Comparison of ENCODE assay signal across 10 cellular contexts in genomic region chr22:35431483-35432205, GRCh38. TPM values are rescaled to one million over a fixed set of nuclear protein-coding genes. Genes with fewer than 3 reads are reported as not detected.
A peak's percentile ranks its signal among the peaks of the same experiment; 100 is the strongest.
DNase-seq lines count a peak whose midpoint lies in the region; ATAC-seq and TF ChIP-seq lines count a peak whose summit lies in the region.
"Had no signal": no experiment of that assay in that cellular context is flagged by ENCODE, and none has a peak within 500 bp of the region (broad histone marks: within the 10 kb centered on the region; RNA-seq: fewer than 3 reads in every experiment).

No MANE protein-coding gene starts in this region.

- no peak for ATAC-seq in left cardiac atrium

- TF ChIP-seq POLR2A in uterus (IDR thresholded peaks at IDR 0.05): no peak

- WGBS in endodermal cell (ENCODE audit: insufficient coverage in 1 of 2, insufficient read length in 1 of 2), 2 experiments: 92 to 97% methylated on average over 8 to 12 of the region's 12 CpGs

- peak overlapping the region; percentile 15 for H3K27ac Mint-ChIP-seq in endodermal cell
- no peak overlapping the region for H3K27ac Mint-ChIP-seq in activated T-cell treated with anti-CD3 and anti-CD28 coated beads, Interleukin-2, amount 50 U/mL, for 24 hours
- H3K27ac Mint-ChIP-seq: natural killer cell treated with Interleukin-12 subunit alpha and Interleukin-12 subunit beta and Interleukin-15 and Interleukin-18, amount 100 ng/mL, for 72 hours had no signal

- no peak overlapping the region for H3K9ac ChIP-seq in endodermal cell (ENCODE audit: extremely low read depth, low read length, poor library complexity, severe bottlenecking)
- no peak overlapping the region for H3K9ac ChIP-seq in muscle layer of colon (ENCODE audit: low read length)

- H3K4me1 Mint-ChIP-seq in endodermal cell: peaks cover 3% of the 10 kb centered on the region
- H3K4me1 Mint-ChIP-seq in activated T-cell treated with anti-CD3 and anti-CD28 coated beads, Interleukin-2, amount 50 U/mL, for 24 hours (ENCODE audit: low read depth): no peaks in the 10 kb centered on the region

- TF ChIP-seq CTCF in left ventricle myocardium inferior (IDR thresholded peaks at IDR 0.05; ENCODE audit: borderline replicate concordance) (no peak), endodermal cell (conservative IDR thresholded peaks at IDR 0.05) (no peak), uterus (IDR thresholded peaks at IDR 0.05) (no peak)

- intact Hi-C loops in left ventricle myocardium inferior (cut with micrococcal nuclease): loop anchor here (10.0 kb wide), 1 partner anchor 153 kb away; no protein-coding TSS in a partner anchor
- intact Hi-C loops in left cardiac atrium (cut with DNase I): loop anchor here (1.0 to 10.0 kb wide), 3 partner anchors 151 to 693 kb away; no protein-coding TSS in a partner anchor
- intact Hi-C loops in uterus (cut with DNase I; ENCODE audit: low total_unique reads): loop anchor here (5.0 kb wide), 1 partner anchor 151 kb away; no protein-coding TSS in a partner anchor

- peaks cover 56% of the 10 kb centered on the region for H3K36me3 Mint-ChIP-seq in endodermal cell (ENCODE audit: low read depth)
- H3K36me3 Mint-ChIP-seq in activated T-cell treated with anti-CD3 and anti-CD28 coated beads, Interleukin-2, amount 50 U/mL, for 24 hours (ENCODE audit: low read depth): peaks cover 92% of the 10 kb centered on the region

- peak overlapping the region; percentile 66 for H3K27ac ChIP-seq in left ventricle myocardium inferior (replicated peaks)
- no peak overlapping the region for H3K27ac ChIP-seq in endodermal cell (ENCODE audit: low read depth, low read length)
- H3K27ac ChIP-seq in muscle layer of colon (ENCODE audit: low read depth, low read length): peak overlapping the region; percentile 76
- H3K27ac ChIP-seq in uterus: peak overlapping the region; percentile 56 to 68

- H3K27me3 ChIP-seq in left ventricle myocardium inferior (ENCODE audit: low read depth) (no peaks in the 10 kb centered on the region), endodermal cell (ENCODE audit: control insufficient read depth, insufficient read depth, low read length, poor library complexity, severe bottlenecking) (no peaks in the 10 kb centered on the region), muscle layer of colon (ENCODE audit: control insufficient read depth in 1 of 2, insufficient read depth in 2 of 2, low read length in 2 of 2) (no peaks in the 10 kb centered on the region), uterus (no peaks in the 10 kb centered on the region)

- H3K4me3 ChIP-seq in left ventricle myocardium inferior (no peak overlapping the region), endodermal cell (ENCODE audit: low read length) (no peak overlapping the region), muscle layer of colon (ENCODE audit: low read depth in 1 of 2, low read length in 2 of 2) (no peak overlapping the region), uterus (no peak overlapping the region)

- H3K4me3 Mint-ChIP-seq in endodermal cell: no peak overlapping the region
- no peak overlapping the region for H3K4me3 Mint-ChIP-seq in activated T-cell treated with anti-CD3 and anti-CD28 coated beads, Interleukin-2, amount 50 U/mL, for 24 hours
- H3K4me3 Mint-ChIP-seq: natural killer cell treated with Interleukin-12 subunit alpha and Interleukin-12 subunit beta and Interleukin-15 and Interleukin-18, amount 100 ng/mL, for 72 hours had no signal

- H3K4me1 ChIP-seq in left ventricle myocardium inferior: peaks cover 13% of the 10 kb centered on the region
- H3K4me1 ChIP-seq in endodermal cell (ENCODE audit: control insufficient read depth, insufficient read depth, low read length): peaks cover 4% of the 10 kb centered on the region
- peaks cover 17% of the 10 kb centered on the region for H3K4me1 ChIP-seq in muscle layer of colon (ENCODE audit: insufficient read depth, low read length)
- peaks cover 0 to 3% of the 10 kb centered on the region in 2 donors for H3K4me1 ChIP-seq in uterus

- peaks cover 21% of the 10 kb centered on the region for H3K9me3 Mint-ChIP-seq in endodermal cell
- H3K9me3 Mint-ChIP-seq in activated T-cell treated with anti-CD3 and anti-CD28 coated beads, Interleukin-2, amount 50 U/mL, for 24 hours: no peaks in the 10 kb centered on the region
- H3K9me3 Mint-ChIP-seq: natural killer cell treated with Interleukin-12 subunit alpha and Interleukin-12 subunit beta and Interleukin-15 and Interleukin-18, amount 100 ng/mL, for 72 hours had no signal

- H3K36me3 ChIP-seq in left ventricle myocardium inferior: peaks cover 16% of the 10 kb centered on the region
- H3K36me3 ChIP-seq in endodermal cell (ENCODE audit: control insufficient read depth, insufficient read depth, low read length): peaks cover 50% of the 10 kb centered on the region
- no peaks in the 10 kb centered on the region for H3K36me3 ChIP-seq in muscle layer of colon (ENCODE audit: insufficient read depth, low read length)
- H3K36me3 ChIP-seq in uterus: no peaks in the 10 kb centered on the region

- H3K9me3 ChIP-seq in left ventricle myocardium inferior (replicated peaks): peaks cover 15% of the 10 kb centered on the region
- H3K9me3 ChIP-seq in endodermal cell (ENCODE audit: control insufficient read depth, low read length): peaks cover 25% of the 10 kb centered on the region
- peaks cover 9% of the 10 kb centered on the region for H3K9me3 ChIP-seq in muscle layer of colon (ENCODE audit: low read length)
- peaks cover 0 to 5% of the 10 kb centered on the region in 2 donors for H3K9me3 ChIP-seq in uterus

- no peak for DNase-seq in left ventricle myocardium inferior
- no peak for DNase-seq in left cardiac atrium
- no peak for DNase-seq in endodermal cell
- no peak for DNase-seq in uterus
- no peak for DNase-seq in SK-N-DZ (ENCODE audit: low spot score)
- DNase-seq in activated T-cell treated with anti-CD3 and anti-CD28 coated beads, Interleukin-2, amount 50 U/mL, for 24 hours: no peak
- DNase-seq in COLO668 (lab: John Stamatoyannopoulos, UW; ENCODE audit: unreplicated experiment): no peak
- DNase-seq: SIG-M5 had no signal

- H3K27me3 Mint-ChIP-seq in endodermal cell (ENCODE audit: insufficient read depth): no peaks in the 10 kb centered on the region
- H3K27me3 Mint-ChIP-seq in activated T-cell treated with anti-CD3 and anti-CD28 coated beads, Interleukin-2, amount 50 U/mL, for 24 hours: no peaks in the 10 kb centered on the region
- H3K27me3 Mint-ChIP-seq: natural killer cell treated with Interleukin-12 subunit alpha and Interleukin-12 subunit beta and Interleukin-15 and Interleukin-18, amount 100 ng/mL, for 72 hours had no signal

RNA-seq across cellular contexts. Expression of gene MCM5, which starts 31.7 kb away (rescaled TPM):
- total RNA-seq in left ventricle myocardium inferior: 8.3 TPM
- total RNA-seq in left cardiac atrium: 10 to 100 TPM; 11.0 to 21.9 TPM
- total RNA-seq in endodermal cell: 100 to 1,000 TPM; 155 to 179 TPM
- 89.4 TPM for polyA plus RNA-seq in endodermal cell (2013, experiment 1 of 2)
- 70.5 TPM for polyA plus RNA-seq in endodermal cell (2013, experiment 2 of 2)
- total RNA-seq in uterus: 10 to 100 TPM; 15.9 to 60.6 (median 40.3) TPM
- polyA plus RNA-seq in SK-N-DZ (2014; cell fraction: cytosol; rRNA removed): 121 and 151 TPM in 2 replicates
- 167 and 220 TPM in 2 replicates for polyA plus RNA-seq in SK-N-DZ (2014; cell fraction: nucleus; rRNA removed)

RNA-seq across cellular contexts. Expression of gene HMOX1, which starts 50.7 kb away (rescaled TPM):
- total RNA-seq in left ventricle myocardium inferior (4.8 TPM), left cardiac atrium (10 to 100 TPM; 13.6 to 16.0 TPM), endodermal cell (10 to 100 TPM; 11.4 to 21.6 TPM), uterus (10 to 100 TPM in 1 of 4 donors, 1 to 10 TPM in 2, under 1 TPM in 1; 0.51 to 13.8 (median 8.5) TPM)
- polyA plus RNA-seq in endodermal cell (2013, experiment 1 of 2): 14.4 TPM
- polyA plus RNA-seq in endodermal cell (2013, experiment 2 of 2): 12.5 TPM
- 2.6 and 2.8 TPM in 2 replicates for polyA plus RNA-seq in SK-N-DZ (2014; cell fraction: cytosol; rRNA removed)
- polyA plus RNA-seq in SK-N-DZ (2014; cell fraction: nucleus; rRNA removed): 1.1 and 1.5 TPM in 2 replicates
